ENCODE assay signal across 22 cellular contexts in the genomic region with DNA sequence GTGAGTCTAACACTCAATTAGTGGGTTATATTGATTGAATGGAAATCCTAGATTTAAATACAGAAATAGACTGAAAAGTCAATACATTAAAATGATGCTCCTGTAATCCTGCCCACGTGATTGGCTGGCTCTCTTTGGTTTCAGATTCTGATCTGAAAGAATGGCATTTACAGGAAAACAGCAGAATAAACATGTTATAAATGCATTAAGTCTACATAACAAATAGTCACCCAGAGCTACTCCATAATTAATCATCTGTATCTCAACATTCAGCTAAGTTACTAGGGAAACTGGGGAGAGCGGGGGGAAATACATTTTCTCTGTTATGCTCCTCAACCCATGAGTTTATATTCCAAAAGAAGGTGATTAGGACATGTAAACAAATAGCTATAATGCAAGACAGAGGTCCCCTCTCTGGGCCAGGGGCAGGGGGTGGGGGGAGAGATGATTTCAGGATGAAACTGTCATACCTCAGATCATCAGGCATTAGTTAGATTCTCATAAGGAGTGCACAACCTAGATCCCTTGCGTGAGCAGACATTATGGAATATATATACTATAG.
"Had no signal": no experiment of that assay in that cellular context is flagged by ENCODE, and none has a peak within 500 bp of the region (broad histone marks: within the 10 kb centered on the region; RNA-seq: fewer than 3 reads in every experiment).

No MANE protein-coding gene starts in this region.

- H3K27ac Mint-ChIP-seq: immature natural killer cell; mesothelial cell of epicardium; naive B cell; natural killer cell treated with Interleukin-12 subunit alpha and Interleukin-12 subunit beta and Interleukin-15 and Interleukin-18, amount 100 ng/mL, for 72 hours; stimulated activated naive B cell treated with anti-CD40 and anti-IgM and Interleukin-4, amounts not matched to agents 10 μg/mL and 1 μg/mL and 100 μg/mL, for 72 hours; stimulated activated naive CD8-positive, alpha-beta T cell treated with anti-CD3 and anti-CD28 coated beads, Interleukin-15, Interleukin-2, amounts not matched to agents 100 ng/mL and 50 ng/mL, for 24 hours had no signal

- DNase-seq: cortex of kidney; effector CD4-positive, alpha-beta T cell; immature natural killer cell; left ventricle myocardium superior; lower lobe of right lung; mucosa of descending colon; naive B cell; pancreas; right lobe of liver; small intestine; stimulated activated CD4-positive, alpha-beta T cell treated with anti-CD3 and anti-CD28 coated beads, Interleukin-15, amount 100 ng/mL, for 24 hours; stimulated activated CD4-positive, alpha-beta T cell treated with anti-CD3 and anti-CD28 coated beads, Interleukin-2, amount 100 ng/mL, for 48 hours; stimulated activated naive B cell treated with anti-CD40 and anti-IgM and Interleukin-4, amounts not matched to agents 10 μg/mL and 1 μg/mL and 100 μg/mL, for 72 hours; transverse colon; upper lobe of right lung; uterus had no signal

- H3K4me3 ChIP-seq: lower lobe of right lung, mucosa of descending colon, pancreas, right lobe of liver, suprapubic skin, transverse colon, upper lobe of right lung, uterus had no signal

- H3K9me3 Mint-ChIP-seq: immature natural killer cell; mesothelial cell of epicardium; naive B cell; natural killer cell treated with Interleukin-12 subunit alpha and Interleukin-12 subunit beta and Interleukin-15 and Interleukin-18, amount 100 ng/mL, for 72 hours; neural crest cell; stimulated activated naive B cell treated with anti-CD40 and anti-IgM and Interleukin-4, amounts not matched to agents 10 μg/mL and 1 μg/mL and 100 μg/mL, for 72 hours; stimulated activated naive CD8-positive, alpha-beta T cell treated with anti-CD3 and anti-CD28 coated beads, Interleukin-15, Interleukin-2, amounts not matched to agents 100 ng/mL and 50 ng/mL, for 24 hours had no signal

- H3K27ac ChIP-seq: lower lobe of right lung, neutrophil, pancreas, right lobe of liver, suprapubic skin, transverse colon, upper lobe of right lung, uterus had no signal

- H3K4me1 ChIP-seq: pancreas, transverse colon, upper lobe of right lung, uterus had no signal

- H3K27me3 Mint-ChIP-seq: naive B cell had no signal

- H3K4me3 Mint-ChIP-seq: immature natural killer cell; mesothelial cell of epicardium; naive B cell; natural killer cell treated with Interleukin-12 subunit alpha and Interleukin-12 subunit beta and Interleukin-15 and Interleukin-18, amount 100 ng/mL, for 72 hours; neural crest cell; stimulated activated naive B cell treated with anti-CD40 and anti-IgM and Interleukin-4, amounts not matched to agents 10 μg/mL and 1 μg/mL and 100 μg/mL, for 72 hours; stimulated activated naive CD8-positive, alpha-beta T cell treated with anti-CD3 and anti-CD28 coated beads, Interleukin-15, Interleukin-2, amounts not matched to agents 100 ng/mL and 50 ng/mL, for 24 hours had no signal

- H3K9me3 ChIP-seq: lower lobe of right lung, mucosa of descending colon, neutrophil, pancreas, right lobe of liver, suprapubic skin, transverse colon, upper lobe of right lung, uterus had no signal

- ATAC-seq: left ventricle myocardium superior; lower lobe of right lung; mucosa of descending colon; natural killer cell treated with Interleukin-12 subunit alpha and Interleukin-12 subunit beta and Interleukin-15 and Interleukin-18, amount 100 ng/mL, for 72 hours; pancreas; right lobe of liver; stimulated activated naive B cell treated with anti-CD40 and anti-IgM and Interleukin-4, amounts not matched to agents 10 μg/mL and 1 μg/mL and 100 μg/mL, for 72 hours; upper lobe of right lung had no signal

- H3K36me3 ChIP-seq: lower lobe of right lung, neutrophil, pancreas, right lobe of liver, suprapubic skin, transverse colon, upper lobe of right lung, uterus had no signal

- H3K36me3 Mint-ChIP-seq: immature natural killer cell; mesothelial cell of epicardium; naive B cell; natural killer cell treated with Interleukin-12 subunit alpha and Interleukin-12 subunit beta and Interleukin-15 and Interleukin-18, amount 100 ng/mL, for 72 hours; stimulated activated naive B cell treated with anti-CD40 and anti-IgM and Interleukin-4, amounts not matched to agents 10 μg/mL and 1 μg/mL and 100 μg/mL, for 72 hours had no signal

- H3K27me3 ChIP-seq: neutrophil, pancreas, right lobe of liver, suprapubic skin, transverse colon, upper lobe of right lung, uterus had no signal

- H3K4me1 Mint-ChIP-seq: immature natural killer cell; mesothelial cell of epicardium; naive B cell; neural crest cell; stimulated activated naive B cell treated with anti-CD40 and anti-IgM and Interleukin-4, amounts not matched to agents 10 μg/mL and 1 μg/mL and 100 μg/mL, for 72 hours had no signal
